ENCODE assay signal across 1 cellular context in the genomic region with DNA sequence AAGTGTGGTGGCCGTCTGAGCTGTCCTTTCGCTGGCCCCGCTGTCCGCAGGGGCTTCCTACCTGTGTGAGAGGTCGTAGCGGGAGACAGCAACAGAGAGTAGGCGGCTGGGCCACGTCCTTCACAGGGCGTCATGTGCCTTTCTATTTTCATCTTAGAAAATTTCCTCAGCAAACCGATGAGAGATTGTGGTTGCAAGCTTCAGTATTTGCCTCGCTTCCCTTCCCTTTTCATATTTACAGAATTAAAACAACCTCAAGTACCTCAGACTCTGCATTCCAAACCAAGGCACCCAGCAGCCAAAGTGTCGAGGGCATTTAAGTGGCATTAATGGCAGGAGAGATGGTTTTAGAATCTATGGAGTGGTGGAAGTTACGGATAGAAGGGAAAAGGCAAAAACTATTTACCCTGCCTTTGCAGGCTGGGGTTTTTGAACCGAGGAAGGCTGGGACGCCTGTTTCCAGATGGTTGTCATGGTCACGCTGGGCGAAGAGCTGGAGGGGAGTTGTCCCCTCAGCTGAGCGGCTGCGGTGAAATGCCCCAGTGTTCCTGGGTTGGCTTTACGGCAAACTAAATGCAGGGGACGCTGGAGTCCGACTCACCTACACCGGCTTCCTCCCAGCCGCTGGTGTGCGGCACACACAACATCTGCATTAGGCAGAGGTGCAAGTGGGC.
TF ChIP-seq lines count a peak whose summit lies in the region.

No MANE protein-coding gene starts in this region.

TF ChIP-seq in HepG2, 621 proteins besides CTCF, POLR2A, EP300 and RAD21 (continued from another document):
- TF ChIP-seq, protein P1, sequence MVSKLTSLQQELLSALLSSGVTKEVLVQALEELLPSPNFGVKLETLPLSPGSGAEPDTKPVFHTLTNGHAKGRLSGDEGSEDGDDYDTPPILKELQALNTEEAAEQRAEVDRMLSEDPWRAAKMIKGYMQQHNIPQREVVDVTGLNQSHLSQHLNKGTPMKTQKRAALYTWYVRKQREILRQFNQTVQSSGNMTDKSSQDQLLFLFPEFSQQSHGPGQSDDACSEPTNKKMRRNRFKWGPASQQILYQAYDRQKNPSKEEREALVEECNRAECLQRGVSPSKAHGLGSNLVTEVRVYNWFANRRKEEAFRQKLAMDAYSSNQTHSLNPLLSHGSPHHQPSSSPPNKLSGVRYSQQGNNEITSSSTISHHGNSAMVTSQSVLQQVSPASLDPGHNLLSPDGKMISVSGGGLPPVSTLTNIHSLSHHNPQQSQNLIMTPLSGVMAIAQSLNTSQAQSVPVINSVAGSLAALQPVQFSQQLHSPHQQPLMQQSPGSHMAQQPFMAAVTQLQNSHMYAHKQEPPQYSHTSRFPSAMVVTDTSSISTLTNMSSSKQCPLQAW (CRISPR knock-in tag; IDR thresholded peaks at IDR 0.05) = no peak
- TF ChIP-seq ZNF766 (CRISPR knock-in tag; IDR thresholded peaks at IDR 0.05; ENCODE audit: borderline replicate concordance) (no peak), ZFP36L2 (CRISPR knock-in tag; IDR thresholded peaks at IDR 0.05) (no peak), ARNT (IDR thresholded peaks at IDR 0.05) (no peak), MXD1 (CRISPR knock-in tag; IDR thresholded peaks at IDR 0.05) (no peak), ZIK1 (CRISPR knock-in tag; IDR thresholded peaks at IDR 0.05; ENCODE audit: borderline replicate concordance, low read depth) (no peak), ZNF598 (CRISPR knock-in tag; IDR thresholded peaks at IDR 0.05; ENCODE audit: borderline replicate concordance) (no peak)
